ENCODE assay signal across 1 cellular context in genomic region chr10:72173267-72173634, GRCh38.
TF ChIP-seq lines count a peak whose summit lies in the region.

No MANE protein-coding gene starts in this region.

TF ChIP-seq in GM12878, 131 proteins besides CTCF, POLR2A, EP300 and RAD21:
- TF ChIP-seq FOXK2 (IDR thresholded peaks at IDR 0.05) (no peak), CBFB (IDR thresholded peaks at IDR 0.05; ENCODE audit: low read depth) (no peak), MEF2A (IDR thresholded peaks at IDR 0.05; ENCODE audit: insufficient read depth, low read depth, low read length) (peak; percentile 64; the same call in 1 of the 2 replicates), IRF4 (IDR thresholded peaks at IDR 0.05; ENCODE audit: low read depth, low read length) (peak; percentile 20; the same call in 1 of the 2 replicates), CHD2 (IDR thresholded peaks at IDR 0.05; ENCODE audit: borderline replicate concordance, low read depth, low read length) (no peak), NR2C1 (IDR thresholded peaks at IDR 0.05) (no peak), RELB (IDR thresholded peaks at IDR 0.05; ENCODE audit: low read depth) (no peak), JUNB (IDR thresholded peaks at IDR 0.05) (0 out of 2 replicates have a peak, but pooled peaks have one; percentile 12), NR2F1 (conservative IDR thresholded peaks at IDR 0.05) (peak; percentile 26; the same call in 1 of the 2 replicates), POLR2AphosphoS2 (IDR thresholded peaks at IDR 0.05; ENCODE audit: low read depth, low read length) (no peak), ETV6 (conservative IDR thresholded peaks at IDR 0.05 in 1 of 2, IDR thresholded peaks at IDR 0.05 in 1 of 2; ENCODE audit: borderline replicate concordance in 1 of 2, low read depth in 1 of 2) (0 out of 4 replicates have a peak, but pooled peaks of 1 of the 2 experiments have one; percentile 14), BHLHE40 (IDR thresholded peaks at IDR 0.05; ENCODE audit: borderline replicate concordance in 1 of 2, low read depth in 2 of 2, low read length in 1 of 2) (peak; percentile 59 to 73; a peak in 2 of 4 replicates), MEF2B (IDR thresholded peaks at IDR 0.05; ENCODE audit: partially characterized antibody, poor library complexity, severe bottlenecking) (no peak), PRDM15 (CRISPR knock-in tag; IDR thresholded peaks at IDR 0.05) (no peak), BACH1 (IDR thresholded peaks at IDR 0.05; ENCODE audit: borderline replicate concordance) (no peak), MTA3 (IDR thresholded peaks at IDR 0.05; ENCODE audit: borderline replicate concordance, low read length) (0 out of 2 replicates have a peak, but pooled peaks have one; percentile 13), PAX5 (IDR thresholded peaks at IDR 0.05; ENCODE audit: borderline replicate concordance, low read depth, low read length) (peak; percentile 81; the same call in 1 of the 2 replicates)
- TF ChIP-seq, protein P1, sequence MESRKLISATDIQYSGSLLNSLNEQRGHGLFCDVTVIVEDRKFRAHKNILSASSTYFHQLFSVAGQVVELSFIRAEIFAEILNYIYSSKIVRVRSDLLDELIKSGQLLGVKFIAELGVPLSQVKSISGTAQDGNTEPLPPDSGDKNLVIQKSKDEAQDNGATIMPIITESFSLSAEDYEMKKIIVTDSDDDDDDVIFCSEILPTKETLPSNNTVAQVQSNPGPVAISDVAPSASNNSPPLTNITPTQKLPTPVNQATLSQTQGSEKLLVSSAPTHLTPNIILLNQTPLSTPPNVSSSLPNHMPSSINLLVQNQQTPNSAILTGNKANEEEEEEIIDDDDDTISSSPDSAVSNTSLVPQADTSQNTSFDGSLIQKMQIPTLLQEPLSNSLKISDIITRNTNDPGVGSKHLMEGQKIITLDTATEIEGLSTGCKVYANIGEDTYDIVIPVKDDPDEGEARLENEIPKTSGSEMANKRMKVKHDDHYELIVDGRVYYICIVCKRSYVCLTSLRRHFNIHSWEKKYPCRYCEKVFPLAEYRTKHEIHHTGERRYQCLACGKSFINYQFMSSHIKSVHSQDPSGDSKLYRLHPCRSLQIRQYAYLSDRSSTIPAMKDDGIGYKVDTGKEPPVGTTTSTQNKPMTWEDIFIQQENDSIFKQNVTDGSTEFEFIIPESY (IDR thresholded peaks at IDR 0.05), result no peak
TF ChIP-seq in GM12878: peak in this region for 8.
